8 cellular contexts compared by ENCODE assay signal in the genomic region with DNA sequence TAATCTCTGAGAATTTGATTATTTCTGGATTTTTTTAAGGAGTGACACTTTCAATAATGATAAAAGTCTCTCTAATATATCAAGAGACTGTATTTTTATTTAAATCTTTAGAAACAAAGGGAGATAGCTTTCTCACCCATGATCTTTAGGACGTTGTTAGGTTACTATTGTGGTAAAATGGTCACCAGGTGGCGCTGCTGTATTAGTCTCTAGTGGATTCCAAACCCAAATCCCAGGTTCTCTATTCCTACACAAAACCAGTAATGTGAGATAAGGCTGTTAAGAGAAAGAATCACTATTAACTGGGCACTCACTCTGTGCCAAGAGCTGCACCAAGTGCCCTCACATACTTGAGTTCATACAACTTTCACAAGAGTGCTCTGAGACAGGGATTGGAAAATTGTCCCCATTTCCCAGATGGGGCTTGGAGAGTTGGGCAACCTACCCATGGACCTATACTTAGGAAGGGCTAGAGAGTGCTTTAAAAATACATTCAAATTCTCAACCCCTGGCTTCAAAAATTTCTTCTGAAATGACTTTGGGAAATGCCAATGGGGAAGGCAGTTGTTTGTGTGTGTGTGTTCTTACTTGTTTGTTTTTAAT.
DNase-seq lines count a peak whose midpoint lies in the region; ATAC-seq, FAIRE-seq and TF ChIP-seq lines count a peak whose summit lies in the region.

No MANE protein-coding gene starts in this region.

- no peak overlapping the region for H3K27ac ChIP-seq in colonic mucosa

- H3K9ac ChIP-seq in colonic mucosa (ENCODE audit: low read depth in 2 of 2, low read length in 2 of 2): no peak overlapping the region

- TF ChIP-seq CTCF in AG09309 (IDR thresholded peaks at IDR 0.05; ENCODE audit: control insufficient read depth, insufficient read depth, low read depth, low read length, missing control alignments): peak; percentile 67
- peak; percentile 55 for TF ChIP-seq CTCF in colonic mucosa (IDR thresholded peaks at IDR 0.05)

- no peaks in the 10 kb centered on the region for H3K4me1 ChIP-seq in colonic mucosa

- intact Hi-C loops in colonic mucosa (cut with DNase I): loop anchor here (10.0 kb wide), 1 partner anchor 182 kb away; no protein-coding TSS in a partner anchor

- H3K4me3 ChIP-seq in AG09309 (ENCODE audit: control insufficient read depth, low read depth, low read length) (no peak overlapping the region), colonic mucosa (no peak overlapping the region)

- no peaks in the 10 kb centered on the region for H3K36me3 ChIP-seq in colonic mucosa

- no peak for FAIRE-seq in GM19239 (lab: Jason Lieb, UNC)

- no peaks in the 10 kb centered on the region for H3K27me3 ChIP-seq in colonic mucosa

- peak; percentile 92 for ATAC-seq in left lobe of liver
- no peak for ATAC-seq in GM19351 (IDR thresholded peaks at IDR 0.05; ENCODE audit: unreplicated experiment)

- peak; percentile 42 for DNase-seq in AG09309 (ENCODE audit: low read depth)
- DNase-seq in GM19239 (ENCODE audit: insufficient read length, low spot score): peak; percentile 3
- DNase-seq in NCI-H2029 (lab: John Stamatoyannopoulos, UW): peak; percentile 72
- DNase-seq in UCSD-AML1 (lab: John Stamatoyannopoulos, UW; ENCODE audit: unreplicated experiment): peak; percentile 15
- DNase-seq in colonic mucosa: peak; percentile 82
- peak; percentile 54 for DNase-seq in left lobe of liver (ENCODE audit: low spot score)
- DNase-seq in stimulated activated CD4-positive, alpha-beta T cell treated with anti-CD3 and anti-CD28 coated beads, TNF-alpha, amount 100 ng/mL, for 1 hour (ENCODE audit: low read depth in 3 of 3, low spot score in 1 of 3): peak; percentile 6 to 22 (median 7)

- H3K9me3 ChIP-seq in colonic mucosa: no peaks in the 10 kb centered on the region

Comparison
In these comparisons a context has a peak if more than half of its experiments do, and no peak if none do; other contexts are left out.
1. DNase-seq: peak in every context shown above with its lines; median percentile 82 in colonic mucosa; 72 in NCI-H2029; 54 in left lobe of liver; 42 in AG09309; 15 in UCSD-AML1; 7 in stimulated activated CD4-positive, alpha-beta T cell treated with anti-CD3 and anti-CD28 coated beads, TNF-alpha, amount 100 ng/mL, for 1 hour; 3 in GM19239.